3 cellular contexts compared by ENCODE assay signal in the genomic region with DNA sequence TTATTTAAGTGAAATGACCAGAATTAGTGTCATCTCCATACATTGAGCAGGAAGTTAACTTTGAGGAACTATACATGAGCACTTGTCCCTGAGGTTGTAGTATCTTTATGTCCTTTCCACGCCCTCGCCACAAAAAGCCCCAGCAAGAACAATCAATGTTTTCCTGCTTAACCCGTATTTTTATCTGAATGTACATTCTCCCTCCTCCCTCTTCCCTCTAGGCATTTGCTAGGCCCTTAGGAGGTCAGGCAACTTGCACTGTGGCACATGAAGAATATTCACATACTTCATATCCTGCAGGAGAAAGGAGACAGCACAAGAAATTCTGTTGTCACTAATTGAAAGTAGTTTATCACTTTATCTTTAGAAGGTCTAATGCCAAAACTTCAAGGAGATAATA.
A peak's percentile ranks its signal among the peaks of the same experiment; 100 is the strongest.
TF ChIP-seq lines count a peak whose summit lies in the region.

No MANE protein-coding gene starts in this region.

TF ChIP-seq in HEK293, 187 proteins besides CTCF, POLR2A, EP300 and RAD21:
- TF ChIP-seq KLF1 (tag by site-specific recombination; IDR thresholded peaks at IDR 0.05) = no peak
- no peak for TF ChIP-seq ZNF214 (tag by site-specific recombination; IDR thresholded peaks at IDR 0.05; ENCODE audit: borderline replicate concordance)
- TF ChIP-seq ZNF426 (tag by site-specific recombination; IDR thresholded peaks at IDR 0.05) = no peak
- peak; percentile 41; the same call in 1 of the 2 replicates for TF ChIP-seq PRDM1 (tag by site-specific recombination; IDR thresholded peaks at IDR 0.05)

TF ChIP-seq in SK-N-SH, 30 proteins besides CTCF, POLR2A, EP300 and RAD21:
- TF ChIP-seq NRF1 (IDR thresholded peaks at IDR 0.05; ENCODE audit: low read depth, low read length) (no peak), ELF1 (IDR thresholded peaks at IDR 0.05) (no peak), POLR2AphosphoS5 (IDR thresholded peaks at IDR 0.05; ENCODE audit: low read depth, low read length) (no peak), TAF1 (IDR thresholded peaks at IDR 0.05; ENCODE audit: borderline replicate concordance, low read depth, low read length) (no peak), MEF2A (IDR thresholded peaks at IDR 0.05; ENCODE audit: borderline replicate concordance, low read depth) (no peak), GABPA (IDR thresholded peaks at IDR 0.05; ENCODE audit: low read depth) (no peak), TEAD4 (IDR thresholded peaks at IDR 0.05; ENCODE audit: borderline replicate concordance, insufficient read depth) (no peak), JUND (IDR thresholded peaks at IDR 0.05) (no peak)
- TF ChIP-seq, protein P1, sequence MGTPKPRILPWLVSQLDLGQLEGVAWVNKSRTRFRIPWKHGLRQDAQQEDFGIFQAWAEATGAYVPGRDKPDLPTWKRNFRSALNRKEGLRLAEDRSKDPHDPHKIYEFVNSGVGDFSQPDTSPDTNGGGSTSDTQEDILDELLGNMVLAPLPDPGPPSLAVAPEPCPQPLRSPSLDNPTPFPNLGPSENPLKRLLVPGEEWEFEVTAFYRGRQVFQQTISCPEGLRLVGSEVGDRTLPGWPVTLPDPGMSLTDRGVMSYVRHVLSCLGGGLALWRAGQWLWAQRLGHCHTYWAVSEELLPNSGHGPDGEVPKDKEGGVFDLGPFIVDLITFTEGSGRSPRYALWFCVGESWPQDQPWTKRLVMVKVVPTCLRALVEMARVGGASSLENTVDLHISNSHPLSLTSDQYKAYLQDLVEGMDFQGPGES (IDR thresholded peaks at IDR 0.05; ENCODE audit: low read depth, low read length) = no peak
- TF ChIP-seq, protein P2, sequence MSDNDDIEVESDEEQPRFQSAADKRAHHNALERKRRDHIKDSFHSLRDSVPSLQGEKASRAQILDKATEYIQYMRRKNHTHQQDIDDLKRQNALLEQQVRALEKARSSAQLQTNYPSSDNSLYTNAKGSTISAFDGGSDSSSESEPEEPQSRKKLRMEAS (IDR thresholded peaks at IDR 0.05; ENCODE audit: low read depth) = no peak

TF ChIP-seq in endothelial cell of umbilical vein, 7 proteins besides CTCF, POLR2A, EP300 and RAD21:
- TF ChIP-seq GATA2 (IDR thresholded peaks at IDR 0.05; ENCODE audit: insufficient read depth, insufficient read length, low read depth, low read length) (no peak), POLR2AphosphoS5 (IDR thresholded peaks at IDR 0.05; ENCODE audit: insufficient read depth, low read depth, low read length) (no peak), MYC (IDR thresholded peaks at IDR 0.05; ENCODE audit: low read depth, low read length) (no peak), FOS (IDR thresholded peaks at IDR 0.05; ENCODE audit: borderline replicate concordance, insufficient read depth, low read length) (no peak), EZH2 (IDR thresholded peaks at IDR 0.05; ENCODE audit: borderline replicate concordance, low read depth, low read length, severe bottlenecking) (no peak), JUN (IDR thresholded peaks at IDR 0.05; ENCODE audit: borderline replicate concordance, insufficient read depth, insufficient read length, low read depth) (no peak)
- TF ChIP-seq, protein P2 (IDR thresholded peaks at IDR 0.05; ENCODE audit: insufficient read depth, insufficient read length) = no peak
